In the genomic region with DNA sequence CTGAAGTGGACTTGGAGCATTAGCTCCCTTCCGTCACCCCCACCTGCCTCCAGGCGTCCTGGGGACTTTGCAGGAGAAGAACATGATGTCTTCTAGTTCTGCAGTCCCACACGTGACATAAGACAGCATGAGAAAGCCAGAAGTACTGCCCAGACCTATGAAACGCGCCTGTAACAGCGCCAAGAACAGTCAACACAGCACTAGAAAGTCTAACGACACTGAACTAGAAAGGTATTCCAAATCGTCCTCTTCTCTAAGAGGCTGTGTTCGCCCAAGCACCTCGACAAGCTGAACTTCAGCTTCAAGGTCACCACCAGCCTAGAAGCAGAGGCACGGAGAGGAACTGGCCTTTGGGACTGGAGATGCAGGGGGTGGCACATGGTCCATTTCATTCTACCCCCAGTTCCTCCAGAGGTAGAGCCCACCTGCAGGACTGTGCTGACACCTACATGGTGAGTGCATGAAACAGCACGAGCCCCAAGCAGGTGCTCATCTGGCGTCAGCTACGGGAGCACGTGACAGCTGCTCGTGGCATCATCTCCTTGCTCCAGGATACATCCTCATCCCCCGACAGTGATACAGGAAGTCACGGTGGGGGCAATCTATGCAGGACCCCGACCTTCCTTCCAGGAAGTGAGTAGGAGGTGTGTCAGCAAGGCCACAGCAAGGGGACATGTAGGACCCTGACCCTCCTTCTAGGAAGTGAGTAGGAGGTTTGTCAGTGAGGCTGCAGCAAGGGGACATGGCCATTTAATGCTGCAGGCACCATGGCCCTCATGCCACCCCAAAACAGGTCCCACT, we compare ENCODE assay signal across 9 cellular contexts. TPM values are rescaled to one million over a fixed set of nuclear protein-coding genes. Genes with fewer than 3 reads are reported as not detected.
DNase-seq lines count a peak whose midpoint lies in the region; ATAC-seq and TF ChIP-seq lines count a peak whose summit lies in the region.
"Had no signal": no experiment of that assay in that cellular context is flagged by ENCODE, and none has a peak within 500 bp of the region (broad histone marks: within the 10 kb centered on the region; RNA-seq: fewer than 3 reads in every experiment).

No MANE protein-coding gene starts in this region.

- H3K27me3 ChIP-seq in Peyer's patch (no peaks in the 10 kb centered on the region), rectal smooth muscle tissue (ENCODE audit: control insufficient read depth, insufficient read depth, low read length) (no peaks in the 10 kb centered on the region), esophagus squamous epithelium (no peaks in the 10 kb centered on the region)

- TF ChIP-seq POLR2A in Peyer's patch (IDR thresholded peaks at IDR 0.05): no peak
- TF ChIP-seq POLR2A in esophagus squamous epithelium (IDR thresholded peaks at IDR 0.05): no peak

- H3K9ac ChIP-seq in rectal smooth muscle tissue (ENCODE audit: low read length): no peak overlapping the region

- WGBS in esophagus squamous epithelium, 2 donors: 71 to 75% methylated on average over 17 to 18 of the region's 19 CpGs

- H3K4me1 ChIP-seq in Peyer's patch (peaks cover 0 to 37% (median 4%) of the 10 kb centered on the region in 4 donors), rectal smooth muscle tissue (ENCODE audit: control insufficient read depth, insufficient read depth, low read length) (peaks cover 29% of the 10 kb centered on the region), esophagus squamous epithelium (peaks cover 7 to 70% (median 32%) of the 10 kb centered on the region in 3 donors)

- H3K4me3 ChIP-seq in GM12875 (ENCODE audit: low read depth, low read length) (no peak overlapping the region), Peyer's patch (no peak overlapping the region), rectal smooth muscle tissue (ENCODE audit: low read length) (peak overlapping the region; percentile 3), esophagus squamous epithelium (no peak overlapping the region)

- DNase-seq in Peyer's patch (peak in 2 of 3 donors; percentile 33 to 51), GM19240 (ENCODE audit: insufficient read length, low spot score) (no peak), esophagus squamous epithelium (lab: John Stamatoyannopoulos, UW) (no peak), NCI-H2171 treated with DMSO at 0.1 percent for 48 hours (lab: John Stamatoyannopoulos, UW) (no peak)
- DNase-seq in central memory CD4-positive, alpha-beta T cell: peak; percentile 30
- DNase-seq: NCI-H1048 had no signal

- no peaks in the 10 kb centered on the region for H3K36me3 ChIP-seq in Peyer's patch
- no peaks in the 10 kb centered on the region for H3K36me3 ChIP-seq in rectal smooth muscle tissue (ENCODE audit: control insufficient read depth, insufficient read depth, low read length)
- no peaks in the 10 kb centered on the region for H3K36me3 ChIP-seq in esophagus squamous epithelium

- TF ChIP-seq CTCF in GM12875 (IDR thresholded peaks at IDR 0.05; ENCODE audit: borderline replicate concordance, insufficient read depth, low read depth, low read length): peak; percentile 45; the same call in 1 of the 2 replicates
- peak in 1 of 6 experiments; percentile 21 for TF ChIP-seq CTCF in Peyer's patch (IDR thresholded peaks at IDR 0.05)
- TF ChIP-seq CTCF in esophagus squamous epithelium (IDR thresholded peaks at IDR 0.05): no peak

- no peaks in the 10 kb centered on the region for H3K9me3 ChIP-seq in Peyer's patch
- H3K9me3 ChIP-seq in esophagus squamous epithelium: no peaks in the 10 kb centered on the region

- intact Hi-C loops in esophagus squamous epithelium (cut with DNase I): no loop called here

- no peak for ATAC-seq in HG03175 (IDR thresholded peaks at IDR 0.05; ENCODE audit: unreplicated experiment)

- H3K27ac ChIP-seq in Peyer's patch: no peak overlapping the region
- peak overlapping the region; percentile 87 for H3K27ac ChIP-seq in rectal smooth muscle tissue (ENCODE audit: low read depth, low read length)
- H3K27ac ChIP-seq in esophagus squamous epithelium: peak overlapping the region in 2 of 4 donors; percentile 1 to 18

RNA-seq across cellular contexts. Expression of gene HDAC4, which starts 3.7 kb away (rescaled TPM):
- total RNA-seq in Peyer's patch (100 to 1,000 TPM in 3 of 4 donors, 10 to 100 TPM in 1; 28.9 to 198 (median 102) TPM), esophagus squamous epithelium (10 to 100 TPM; 21.6 to 72.7 (median 35.2) TPM)

Comparison
In these comparisons a context has a peak if more than half of its experiments do, and no peak if none do; other contexts are left out.
1. DNase-seq: peak in Peyer's patch (2 of 3) and central memory CD4-positive, alpha-beta T cell (single experiment); none in GM19240 (single experiment), esophagus squamous epithelium (single experiment) and NCI-H2171 treated with DMSO at 0.1 percent for 48 hours (single experiment).